In the genomic region with DNA sequence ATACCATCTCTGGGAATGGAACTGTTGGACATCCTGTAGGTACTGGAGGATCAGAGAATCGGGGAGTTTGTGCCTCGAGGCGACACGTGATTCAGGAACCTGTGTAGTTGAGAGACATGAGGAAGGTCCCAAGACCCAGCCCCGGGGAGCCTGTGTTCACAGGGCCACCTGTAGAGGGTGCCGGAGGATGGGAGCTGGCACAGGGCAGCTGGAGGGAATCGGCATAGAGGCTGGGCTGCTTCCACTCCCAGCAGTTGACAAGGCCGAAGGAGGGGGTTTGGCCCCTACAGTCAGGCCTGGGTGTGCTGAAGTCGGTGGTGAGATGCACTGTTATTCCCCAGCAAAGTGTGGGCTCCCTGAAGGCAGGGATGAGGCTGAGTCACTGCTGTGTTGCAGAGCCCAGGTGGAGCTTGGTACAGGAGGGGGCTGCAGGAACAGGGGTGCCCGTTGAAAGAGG, we compare ENCODE assay signal across 1 cellular context.
TF ChIP-seq lines count a peak whose summit lies in the region.

No MANE protein-coding gene starts in this region.

TF ChIP-seq in HepG2, 621 proteins besides CTCF, POLR2A, EP300 and RAD21 (continues in another document):
- TF ChIP-seq MIXL1 (CRISPR knock-in tag; IDR thresholded peaks at IDR 0.05) (no peak), ZNF619 (CRISPR knock-in tag; IDR thresholded peaks at IDR 0.05) (no peak), ZFP37 (CRISPR knock-in tag; IDR thresholded peaks at IDR 0.05; ENCODE audit: borderline replicate concordance) (no peak), IKZF4 (CRISPR knock-in tag; IDR thresholded peaks at IDR 0.05; ENCODE audit: borderline replicate concordance, low read depth, not compliant biosample characterization) (peak; percentile 42), ZNF256 (CRISPR knock-in tag; conservative IDR thresholded peaks at IDR 0.05) (no peak), ZNF564 (CRISPR knock-in tag; IDR thresholded peaks at IDR 0.05) (no peak), NFRKB (IDR thresholded peaks at IDR 0.05) (no peak), KDM2A (CRISPR knock-in tag; IDR thresholded peaks at IDR 0.05; ENCODE audit: borderline replicate concordance, low read depth) (peak; percentile 68; the same call in 1 of the 2 replicates), ESRRA (CRISPR knock-in tag; IDR thresholded peaks at IDR 0.05; ENCODE audit: low read depth) (no peak), GABPB1 (CRISPR knock-in tag; IDR thresholded peaks at IDR 0.05) (no peak), ZNF143 (CRISPR knock-in tag; IDR thresholded peaks at IDR 0.05) (no peak), NFYB (CRISPR knock-in tag; IDR thresholded peaks at IDR 0.05) (no peak), CHCHD3 (CRISPR knock-in tag; IDR thresholded peaks at IDR 0.05) (0 out of 2 replicates have a peak, but pooled peaks have one; percentile 45), BCL6 (CRISPR knock-in tag; IDR thresholded peaks at IDR 0.05) (no peak), ZFY (CRISPR knock-in tag; IDR thresholded peaks at IDR 0.05) (no peak), KDM1A (CRISPR knock-in tag; IDR thresholded peaks at IDR 0.05) (no peak), ISL2 (CRISPR knock-in tag; IDR thresholded peaks at IDR 0.05) (no peak), KLF16 (CRISPR knock-in tag; IDR thresholded peaks at IDR 0.05) (no peak), SOX5 (CRISPR knock-in tag; IDR thresholded peaks at IDR 0.05; ENCODE audit: borderline replicate concordance) (no peak), MLLT10 (CRISPR knock-in tag; IDR thresholded peaks at IDR 0.05) (no peak), ZNF570 (CRISPR knock-in tag; IDR thresholded peaks at IDR 0.05; ENCODE audit: borderline replicate concordance) (no peak), SOX6 (IDR thresholded peaks at IDR 0.05) (no peak), SOX6 (CRISPR knock-in tag; IDR thresholded peaks at IDR 0.05) (0 out of 2 replicates have a peak, but pooled peaks have one; percentile 1), KDM6A (CRISPR knock-in tag; IDR thresholded peaks at IDR 0.05; ENCODE audit: low read depth) (no peak), ARID2 (CRISPR knock-in tag; IDR thresholded peaks at IDR 0.05; ENCODE audit: borderline replicate concordance) (no peak), ZNF746 (CRISPR knock-in tag; IDR thresholded peaks at IDR 0.05) (no peak), U2AF1 (optimal IDR thresholded peaks at IDR 0.05; ENCODE audit: low read depth, low read length) (peak; percentile 48), ZNF543 (CRISPR knock-in tag; IDR thresholded peaks at IDR 0.05) (no peak), SSRP1 (CRISPR knock-in tag; IDR thresholded peaks at IDR 0.05) (no peak), MED13 (CRISPR knock-in tag; IDR thresholded peaks at IDR 0.05) (no peak), ZSCAN29 (CRISPR knock-in tag; conservative IDR thresholded peaks at IDR 0.05) (no peak), IKZF1 (IDR thresholded peaks at IDR 0.05) (no peak), ZFP82 (CRISPR knock-in tag; IDR thresholded peaks at IDR 0.05; ENCODE audit: borderline replicate concordance) (no peak), ZNF430 (CRISPR knock-in tag; IDR thresholded peaks at IDR 0.05) (no peak), BORCS8-MEF2B (CRISPR knock-in tag; IDR thresholded peaks at IDR 0.05) (no peak), ELF4 (CRISPR knock-in tag; IDR thresholded peaks at IDR 0.05; ENCODE audit: borderline replicate concordance) (no peak), MBNL3 (CRISPR knock-in tag; conservative IDR thresholded peaks at IDR 0.05) (no peak), ZFX (CRISPR knock-in tag; IDR thresholded peaks at IDR 0.05; ENCODE audit: low read depth) (0 out of 2 replicates have a peak, but pooled peaks have one; percentile 6), SRSF9 (IDR thresholded peaks at IDR 0.05; ENCODE audit: borderline replicate concordance, insufficient read depth, low read depth, low read length, poor library complexity, severe bottlenecking) (no peak), ZNF496 (CRISPR knock-in tag; IDR thresholded peaks at IDR 0.05; ENCODE audit: insufficient replicate concordance) (no peak), ZNF367 (CRISPR knock-in tag; IDR thresholded peaks at IDR 0.05; ENCODE audit: borderline replicate concordance) (no peak), SRY (CRISPR knock-in tag; IDR thresholded peaks at IDR 0.05) (no peak), HMG20B (CRISPR knock-in tag; conservative IDR thresholded peaks at IDR 0.05) (no peak), ZNF20 (CRISPR knock-in tag; IDR thresholded peaks at IDR 0.05) (no peak), ZNF501 (CRISPR knock-in tag; IDR thresholded peaks at IDR 0.05) (no peak), ZNF788 (CRISPR knock-in tag; IDR thresholded peaks at IDR 0.05; ENCODE audit: borderline replicate concordance) (no peak)
- TF ChIP-seq, protein P1, sequence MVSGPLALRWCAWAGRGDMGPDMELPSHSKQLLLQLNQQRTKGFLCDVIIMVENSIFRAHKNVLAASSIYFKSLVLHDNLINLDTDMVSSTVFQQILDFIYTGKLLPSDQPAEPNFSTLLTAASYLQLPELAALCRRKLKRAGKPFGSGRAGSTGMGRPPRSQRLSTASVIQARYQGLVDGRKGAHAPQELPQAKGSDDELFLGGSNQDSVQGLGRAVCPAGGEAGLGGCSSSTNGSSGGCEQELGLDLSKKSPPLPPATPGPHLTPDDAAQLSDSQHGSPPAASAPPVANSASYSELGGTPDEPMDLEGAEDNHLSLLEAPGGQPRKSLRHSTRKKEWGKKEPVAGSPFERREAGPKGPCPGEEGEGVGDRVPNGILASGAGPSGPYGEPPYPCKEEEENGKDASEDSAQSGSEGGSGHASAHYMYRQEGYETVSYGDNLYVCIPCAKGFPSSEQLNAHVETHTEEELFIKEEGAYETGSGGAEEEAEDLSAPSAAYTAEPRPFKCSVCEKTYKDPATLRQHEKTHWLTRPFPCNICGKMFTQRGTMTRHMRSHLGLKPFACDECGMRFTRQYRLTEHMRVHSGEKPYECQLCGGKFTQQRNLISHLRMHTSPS (CRISPR knock-in tag; IDR thresholded peaks at IDR 0.05; ENCODE audit: low read depth) = 0 out of 2 replicates have a peak, but pooled peaks have one; percentile 1
- TF ChIP-seq, protein P2, sequence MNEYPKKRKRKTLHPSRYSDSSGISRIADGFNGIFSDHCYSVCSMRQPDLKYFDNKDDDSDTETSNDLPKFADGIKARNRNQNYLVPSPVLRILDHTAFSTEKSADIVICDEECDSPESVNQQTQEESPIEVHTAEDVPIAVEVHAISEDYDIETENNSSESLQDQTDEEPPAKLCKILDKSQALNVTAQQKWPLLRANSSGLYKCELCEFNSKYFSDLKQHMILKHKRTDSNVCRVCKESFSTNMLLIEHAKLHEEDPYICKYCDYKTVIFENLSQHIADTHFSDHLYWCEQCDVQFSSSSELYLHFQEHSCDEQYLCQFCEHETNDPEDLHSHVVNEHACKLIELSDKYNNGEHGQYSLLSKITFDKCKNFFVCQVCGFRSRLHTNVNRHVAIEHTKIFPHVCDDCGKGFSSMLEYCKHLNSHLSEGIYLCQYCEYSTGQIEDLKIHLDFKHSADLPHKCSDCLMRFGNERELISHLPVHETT (CRISPR knock-in tag; conservative IDR thresholded peaks at IDR 0.05) = no peak
- TF ChIP-seq, protein P3, sequence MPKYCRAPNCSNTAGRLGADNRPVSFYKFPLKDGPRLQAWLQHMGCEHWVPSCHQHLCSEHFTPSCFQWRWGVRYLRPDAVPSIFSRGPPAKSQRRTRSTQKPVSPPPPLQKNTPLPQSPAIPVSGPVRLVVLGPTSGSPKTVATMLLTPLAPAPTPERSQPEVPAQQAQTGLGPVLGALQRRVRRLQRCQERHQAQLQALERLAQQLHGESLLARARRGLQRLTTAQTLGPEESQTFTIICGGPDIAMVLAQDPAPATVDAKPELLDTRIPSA (CRISPR knock-in tag; IDR thresholded peaks at IDR 0.05; ENCODE audit: borderline replicate concordance) = no peak
- TF ChIP-seq, protein P4, sequence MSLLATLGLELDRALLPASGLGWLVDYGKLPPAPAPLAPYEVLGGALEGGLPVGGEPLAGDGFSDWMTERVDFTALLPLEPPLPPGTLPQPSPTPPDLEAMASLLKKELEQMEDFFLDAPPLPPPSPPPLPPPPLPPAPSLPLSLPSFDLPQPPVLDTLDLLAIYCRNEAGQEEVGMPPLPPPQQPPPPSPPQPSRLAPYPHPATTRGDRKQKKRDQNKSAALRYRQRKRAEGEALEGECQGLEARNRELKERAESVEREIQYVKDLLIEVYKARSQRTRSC (CRISPR knock-in tag; IDR thresholded peaks at IDR 0.05; ENCODE audit: low read depth) = no peak
- TF ChIP-seq, protein P5, sequence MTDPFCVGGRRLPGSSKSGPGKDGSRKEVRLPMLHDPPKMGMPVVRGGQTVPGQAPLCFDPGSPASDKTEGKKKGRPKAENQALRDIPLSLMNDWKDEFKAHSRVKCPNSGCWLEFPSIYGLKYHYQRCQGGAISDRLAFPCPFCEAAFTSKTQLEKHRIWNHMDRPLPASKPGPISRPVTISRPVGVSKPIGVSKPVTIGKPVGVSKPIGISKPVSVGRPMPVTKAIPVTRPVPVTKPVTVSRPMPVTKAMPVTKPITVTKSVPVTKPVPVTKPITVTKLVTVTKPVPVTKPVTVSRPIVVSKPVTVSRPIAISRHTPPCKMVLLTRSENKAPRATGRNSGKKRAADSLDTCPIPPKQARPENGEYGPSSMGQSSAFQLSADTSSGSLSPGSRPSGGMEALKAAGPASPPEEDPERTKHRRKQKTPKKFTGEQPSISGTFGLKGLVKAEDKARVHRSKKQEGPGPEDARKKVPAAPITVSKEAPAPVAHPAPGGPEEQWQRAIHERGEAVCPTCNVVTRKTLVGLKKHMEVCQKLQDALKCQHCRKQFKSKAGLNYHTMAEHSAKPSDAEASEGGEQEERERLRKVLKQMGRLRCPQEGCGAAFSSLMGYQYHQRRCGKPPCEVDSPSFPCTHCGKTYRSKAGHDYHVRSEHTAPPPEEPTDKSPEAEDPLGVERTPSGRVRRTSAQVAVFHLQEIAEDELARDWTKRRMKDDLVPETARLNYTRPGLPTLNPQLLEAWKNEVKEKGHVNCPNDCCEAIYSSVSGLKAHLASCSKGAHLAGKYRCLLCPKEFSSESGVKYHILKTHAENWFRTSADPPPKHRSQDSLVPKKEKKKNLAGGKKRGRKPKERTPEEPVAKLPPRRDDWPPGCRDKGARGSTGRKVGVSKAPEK (CRISPR knock-in tag; IDR thresholded peaks at IDR 0.05; ENCODE audit: borderline replicate concordance) = no peak
- TF ChIP-seq, protein P6, sequence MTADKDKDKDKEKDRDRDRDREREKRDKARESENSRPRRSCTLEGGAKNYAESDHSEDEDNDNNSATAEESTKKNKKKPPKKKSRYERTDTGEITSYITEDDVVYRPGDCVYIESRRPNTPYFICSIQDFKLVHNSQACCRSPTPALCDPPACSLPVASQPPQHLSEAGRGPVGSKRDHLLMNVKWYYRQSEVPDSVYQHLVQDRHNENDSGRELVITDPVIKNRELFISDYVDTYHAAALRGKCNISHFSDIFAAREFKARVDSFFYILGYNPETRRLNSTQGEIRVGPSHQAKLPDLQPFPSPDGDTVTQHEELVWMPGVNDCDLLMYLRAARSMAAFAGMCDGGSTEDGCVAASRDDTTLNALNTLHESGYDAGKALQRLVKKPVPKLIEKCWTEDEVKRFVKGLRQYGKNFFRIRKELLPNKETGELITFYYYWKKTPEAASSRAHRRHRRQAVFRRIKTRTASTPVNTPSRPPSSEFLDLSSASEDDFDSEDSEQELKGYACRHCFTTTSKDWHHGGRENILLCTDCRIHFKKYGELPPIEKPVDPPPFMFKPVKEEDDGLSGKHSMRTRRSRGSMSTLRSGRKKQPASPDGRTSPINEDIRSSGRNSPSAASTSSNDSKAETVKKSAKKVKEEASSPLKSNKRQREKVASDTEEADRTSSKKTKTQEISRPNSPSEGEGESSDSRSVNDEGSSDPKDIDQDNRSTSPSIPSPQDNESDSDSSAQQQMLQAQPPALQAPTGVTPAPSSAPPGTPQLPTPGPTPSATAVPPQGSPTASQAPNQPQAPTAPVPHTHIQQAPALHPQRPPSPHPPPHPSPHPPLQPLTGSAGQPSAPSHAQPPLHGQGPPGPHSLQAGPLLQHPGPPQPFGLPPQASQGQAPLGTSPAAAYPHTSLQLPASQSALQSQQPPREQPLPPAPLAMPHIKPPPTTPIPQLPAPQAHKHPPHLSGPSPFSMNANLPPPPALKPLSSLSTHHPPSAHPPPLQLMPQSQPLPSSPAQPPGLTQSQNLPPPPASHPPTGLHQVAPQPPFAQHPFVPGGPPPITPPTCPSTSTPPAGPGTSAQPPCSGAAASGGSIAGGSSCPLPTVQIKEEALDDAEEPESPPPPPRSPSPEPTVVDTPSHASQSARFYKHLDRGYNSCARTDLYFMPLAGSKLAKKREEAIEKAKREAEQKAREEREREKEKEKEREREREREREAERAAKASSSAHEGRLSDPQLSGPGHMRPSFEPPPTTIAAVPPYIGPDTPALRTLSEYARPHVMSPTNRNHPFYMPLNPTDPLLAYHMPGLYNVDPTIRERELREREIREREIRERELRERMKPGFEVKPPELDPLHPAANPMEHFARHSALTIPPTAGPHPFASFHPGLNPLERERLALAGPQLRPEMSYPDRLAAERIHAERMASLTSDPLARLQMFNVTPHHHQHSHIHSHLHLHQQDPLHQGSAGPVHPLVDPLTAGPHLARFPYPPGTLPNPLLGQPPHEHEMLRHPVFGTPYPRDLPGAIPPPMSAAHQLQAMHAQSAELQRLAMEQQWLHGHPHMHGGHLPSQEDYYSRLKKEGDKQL (CRISPR knock-in tag; IDR thresholded peaks at IDR 0.05; ENCODE audit: low read depth) = no peak
- TF ChIP-seq, protein P7, sequence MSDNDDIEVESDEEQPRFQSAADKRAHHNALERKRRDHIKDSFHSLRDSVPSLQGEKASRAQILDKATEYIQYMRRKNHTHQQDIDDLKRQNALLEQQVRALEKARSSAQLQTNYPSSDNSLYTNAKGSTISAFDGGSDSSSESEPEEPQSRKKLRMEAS (IDR thresholded peaks at IDR 0.05) = peak; percentile 32; the same call in 1 of the 2 replicates
- TF ChIP-seq, protein P8, sequence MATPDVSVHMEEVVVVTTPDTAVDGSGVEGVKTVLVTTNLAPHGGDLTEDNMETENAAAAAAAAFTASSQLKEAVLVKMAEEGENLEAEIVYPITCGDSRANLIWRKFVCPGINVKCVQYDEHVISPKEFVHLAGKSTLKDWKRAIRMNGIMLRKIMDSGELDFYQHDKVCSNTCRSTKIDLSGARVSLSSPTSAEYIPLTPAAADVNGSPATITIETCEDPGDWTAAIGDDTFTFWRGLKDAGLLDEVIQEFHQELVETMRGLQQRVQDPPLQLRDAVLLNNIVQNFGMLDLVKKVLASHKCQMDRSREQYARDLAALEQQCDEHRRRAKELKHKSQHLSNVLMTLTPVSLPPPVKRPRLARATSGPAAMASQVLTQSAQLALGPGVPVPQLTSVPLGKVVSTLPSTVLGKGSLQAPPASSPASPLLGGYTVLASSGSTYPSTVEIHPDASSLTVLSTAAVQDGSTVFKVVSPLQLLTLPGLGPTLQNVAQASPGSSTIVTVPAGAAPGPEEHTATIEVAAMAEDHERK (CRISPR knock-in tag; IDR thresholded peaks at IDR 0.05; ENCODE audit: low read depth) = no peak
